ENCODE assay signal across 11 cellular contexts in genomic region chr2:17355608-17356329, GRCh38.
DNase-seq lines count a peak whose midpoint lies in the region; ATAC-seq, FAIRE-seq and TF ChIP-seq lines count a peak whose summit lies in the region.
"Had no signal": no experiment of that assay in that cellular context is flagged by ENCODE, and none has a peak within 500 bp of the region (broad histone marks: within the 10 kb centered on the region; RNA-seq: fewer than 3 reads in every experiment).

No MANE protein-coding gene starts in this region.

- no peak overlapping the region for H2AK5ac ChIP-seq in mesendoderm (ENCODE audit: low read length)

- H3K4ac ChIP-seq in mesendoderm (ENCODE audit: low read depth, low read length): no peak overlapping the region

- H3K27ac ChIP-seq in mesendoderm (ENCODE audit: low read depth, low read length): no peak overlapping the region

- H3K18ac ChIP-seq in mesendoderm (ENCODE audit: low read length): no peak overlapping the region

- H3K4me3 Mint-ChIP-seq in type B pancreatic cell: no peak overlapping the region
- H3K4me3 Mint-ChIP-seq: activated T-cell treated with anti-CD3 and anti-CD28 coated beads, Interleukin-2, amount 50 U/mL, for 72 hours had no signal

- no peak overlapping the region for H2BK5ac ChIP-seq in mesendoderm (ENCODE audit: low read length)

- H3K56ac ChIP-seq in mesendoderm (ENCODE audit: low read length): no peak overlapping the region

- H3K79me2 ChIP-seq in mesendoderm (ENCODE audit: control insufficient read depth, insufficient read depth, low read length): no peaks in the 10 kb centered on the region

- H3K36me3 Mint-ChIP-seq in type B pancreatic cell: no peaks in the 10 kb centered on the region

- no peaks in the 10 kb centered on the region for H3K9me3 Mint-ChIP-seq in type B pancreatic cell

- no peak for TF ChIP-seq POLR2A in GM12891 (IDR thresholded peaks at IDR 0.05; ENCODE audit: low read depth, low read length)

- no peak overlapping the region for H3K9ac ChIP-seq in mesendoderm (ENCODE audit: low read length)

- no peak overlapping the region for H2BK15ac ChIP-seq in mesendoderm (replicated peaks; ENCODE audit: low read depth)

- H3K79me1 ChIP-seq in mesendoderm (ENCODE audit: low read length): no peaks in the 10 kb centered on the region

- no peaks in the 10 kb centered on the region for H3K4me1 ChIP-seq in mesendoderm (ENCODE audit: control insufficient read depth, low read depth, low read length)

- H3K23ac ChIP-seq in mesendoderm (ENCODE audit: low read length): no peak overlapping the region

- H3K27me3 ChIP-seq in mesendoderm (ENCODE audit: insufficient read depth, low read length, poor library complexity): no peaks in the 10 kb centered on the region

- H3K4me3 ChIP-seq in astrocyte of the spinal cord (ENCODE audit: low read depth, low read length) (no peak overlapping the region), mesendoderm (ENCODE audit: low read length) (no peak overlapping the region)

- DNase-seq in GM13977 (ENCODE audit: low spot score) (peak; percentile 18), astrocyte of the spinal cord (ENCODE audit: low read depth, low spot score) (peak; percentile 20), type B pancreatic cell (ENCODE audit: extremely low spot score, unreplicated experiment) (no peak), GM12891 (ENCODE audit: insufficient read length, low spot score) (no peak), GOT3 (lab: John Stamatoyannopoulos, UW) (no peak), mesendoderm (no peak)
- DNase-seq: activated T-cell treated with anti-CD3 and anti-CD28 coated beads, Interleukin-2, amount 50 U/mL, for 72 hours; Kasumi-1 had no signal

- no peak overlapping the region for H2BK120ac ChIP-seq in mesendoderm (ENCODE audit: low read depth, low read length)

- H3K4me1 Mint-ChIP-seq in type B pancreatic cell (ENCODE audit: unreplicated experiment): no peaks in the 10 kb centered on the region

- 100% methylated on average over 1 of the region's 6 CpGs for WGBS in mesendoderm (ENCODE audit: extremely low coverage, insufficient coverage, low lambda C conversion rate)

- TF ChIP-seq CTCF in GM13977 (IDR thresholded peaks at IDR 0.05; ENCODE audit: extremely low read depth, insufficient read depth, missing control alignments): no peak
- no peak for TF ChIP-seq CTCF in astrocyte of the spinal cord (IDR thresholded peaks at IDR 0.05; ENCODE audit: low read depth, low read length)
- no peak for TF ChIP-seq CTCF in type B pancreatic cell (conservative IDR thresholded peaks at IDR 0.05)

- no peak overlapping the region for H4K8ac ChIP-seq in mesendoderm (ENCODE audit: low read depth, low read length)

- ATAC-seq in GM21367 (IDR thresholded peaks at IDR 0.05; ENCODE audit: unreplicated experiment) (peak; percentile 88), HG03064 (IDR thresholded peaks at IDR 0.05; ENCODE audit: low read depth, unreplicated experiment) (peak; percentile 83)
- ATAC-seq: activated T-cell treated with anti-CD3 and anti-CD28 coated beads, Interleukin-2, amount 50 U/mL, for 72 hours had no signal

- in situ Hi-C loops in GM13977 (cut with MboI; ENCODE audit: low pct_unique_long_range_greater_than_20kb, low sequenced_read_pairs, unreplicated experiment): no loop called here
- in situ Hi-C loops in astrocyte of the spinal cord (cut with HindIII; ENCODE audit: low sequenced_read_pairs): no loop called here

- FAIRE-seq in GM12891 (lab: Jason Lieb, UNC): no peak
- FAIRE-seq: urothelium cell line had no signal

- no peak overlapping the region for H3K4me2 ChIP-seq in mesendoderm (ENCODE audit: low read length)

- H3K27ac Mint-ChIP-seq in type B pancreatic cell: no peak overlapping the region
- H3K27ac Mint-ChIP-seq: activated T-cell treated with anti-CD3 and anti-CD28 coated beads, Interleukin-2, amount 50 U/mL, for 72 hours had no signal

- H4K5ac ChIP-seq in mesendoderm (ENCODE audit: low read length): no peak overlapping the region

- no peaks in the 10 kb centered on the region for H3K36me3 ChIP-seq in mesendoderm (ENCODE audit: control insufficient read depth, insufficient read depth, low read length)

- H3K27me3 Mint-ChIP-seq in type B pancreatic cell: no peaks in the 10 kb centered on the region

TF ChIP-seq in GM12891, 5 proteins besides CTCF, POLR2A, EP300 and RAD21:
- TF ChIP-seq POLR2AphosphoS5 (IDR thresholded peaks at IDR 0.05; ENCODE audit: low read depth, low read length) (no peak), SPI1 (IDR thresholded peaks at IDR 0.05; ENCODE audit: low read depth, low read length) (no peak), POU2F2 (IDR thresholded peaks at IDR 0.05; ENCODE audit: low read depth, low read length) (no peak), PAX5 (IDR thresholded peaks at IDR 0.05; ENCODE audit: insufficient read depth, low read length, severe bottlenecking) (no peak), TAF1 (IDR thresholded peaks at IDR 0.05; ENCODE audit: low read depth, low read length) (no peak)

Comparison
In these comparisons a context has a peak if more than half of its experiments do, and no peak if none do; other contexts are left out.
1. DNase-seq: peak in GM13977 (single experiment) and astrocyte of the spinal cord (single experiment); none in type B pancreatic cell (single experiment), GM12891 (single experiment), GOT3 (single experiment) and mesendoderm (single experiment).